18 cellular contexts compared by ENCODE assay signal in the genomic region with DNA sequence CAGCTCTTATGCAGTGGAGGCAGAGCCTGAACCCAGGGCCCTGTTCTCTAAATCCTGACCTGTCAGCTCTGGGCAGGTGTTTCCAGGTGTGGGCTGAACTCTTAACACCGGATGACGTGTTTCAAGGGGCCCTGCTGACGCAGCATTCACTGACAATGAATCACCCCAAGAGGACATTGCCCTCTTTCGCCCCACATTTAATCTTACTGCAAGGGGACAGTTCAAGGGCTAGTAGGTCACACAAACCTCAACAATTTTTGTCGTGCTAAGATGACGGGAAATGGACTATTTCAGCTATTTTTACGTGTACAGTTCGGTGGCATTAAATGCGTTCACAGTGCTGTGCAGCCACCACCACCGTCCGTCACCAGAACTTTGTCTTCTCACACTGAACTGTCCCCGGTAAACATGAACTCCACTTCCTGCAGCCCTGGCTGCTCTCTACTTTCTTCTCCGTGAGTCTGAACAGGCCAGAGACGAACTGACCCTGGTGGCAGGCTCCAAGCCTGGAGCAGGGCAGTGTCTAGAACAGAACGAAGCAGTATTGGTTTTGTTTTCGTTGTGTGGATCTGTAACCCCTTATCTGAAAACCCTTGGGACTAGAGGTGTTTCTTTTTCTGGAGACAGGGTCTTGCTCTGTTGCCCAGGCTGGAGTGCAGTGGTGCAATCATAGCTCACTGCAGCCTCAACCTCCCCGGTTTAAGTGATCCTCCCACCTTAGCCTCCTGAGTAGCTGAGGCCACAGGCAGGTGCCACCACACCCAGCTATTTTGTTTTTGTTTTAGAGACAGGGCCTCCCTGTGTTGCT.
DNase-seq lines count a peak whose midpoint lies in the region; ATAC-seq and TF ChIP-seq lines count a peak whose summit lies in the region.
"Had no signal": no experiment of that assay in that cellular context is flagged by ENCODE, and none has a peak within 500 bp of the region (broad histone marks: within the 10 kb centered on the region; RNA-seq: fewer than 3 reads in every experiment).

No MANE protein-coding gene starts in this region.

- H3K9me3 ChIP-seq in adipocyte (ENCODE audit: control insufficient read depth, low read length) (no peaks in the 10 kb centered on the region), suprapubic skin (no peaks in the 10 kb centered on the region)

- H3K27me3 Mint-ChIP-seq in stimulated activated naive B cell treated with anti-CD40 and anti-IgM and Interleukin-4, amounts not matched to agents 10 μg/mL and 1 μg/mL and 100 μg/mL, for 72 hours = peaks cover 7 to 14% of the 10 kb centered on the region in 2 donors

- H3K9ac ChIP-seq in adipocyte (ENCODE audit: low read length) = peak overlapping the region; percentile 89

- peak overlapping the region; percentile 55 for H3K4me3 ChIP-seq in adipocyte (ENCODE audit: low read length)
- no peak overlapping the region for H3K4me3 ChIP-seq in suprapubic skin
- H3K4me3 ChIP-seq: dorsolateral prefrontal cortex had no signal

- H3K4me1 Mint-ChIP-seq in stimulated activated naive B cell treated with anti-CD40 and anti-IgM and Interleukin-4, amounts not matched to agents 10 μg/mL and 1 μg/mL and 100 μg/mL, for 72 hours = peaks cover 0 to 2% of the 10 kb centered on the region in 2 donors
- H3K4me1 Mint-ChIP-seq: naive thymus-derived CD8-positive, alpha-beta T cell; T-helper 17 cell had no signal

- ATAC-seq in stimulated activated naive B cell treated with anti-CD40 and anti-IgM and Interleukin-4, amounts not matched to agents 10 μg/mL and 1 μg/mL and 100 μg/mL, for 72 hours (replicated peaks) = no peak
- ATAC-seq: naive thymus-derived CD8-positive, alpha-beta T cell; T-helper 17 cell had no signal

- H3K4me1 ChIP-seq in adipocyte (ENCODE audit: control insufficient read depth, insufficient read depth, low read length) = peaks cover 92% of the 10 kb centered on the region
- H3K4me1 ChIP-seq in suprapubic skin = peaks cover 69% of the 10 kb centered on the region

- DNase-seq in DMS53 (lab: John Stamatoyannopoulos, UW) = peak; percentile 12
- no peak for DNase-seq in DMS53 treated with DMSO at 0.1 percent for 48 hours (lab: John Stamatoyannopoulos, UW; ENCODE audit: unreplicated experiment)
- no peak for DNase-seq in adipocyte (ENCODE audit: low read depth)
- DNase-seq in kidney tubule cell (ENCODE audit: low spot score) = peak; percentile 12
- DNase-seq in suprapubic skin (ENCODE audit: low spot score in 2 of 2) = no peak
- DNase-seq in GF-D8 (lab: John Stamatoyannopoulos, UW) = no peak
- no peak for DNase-seq in stimulated activated naive B cell treated with anti-CD40 and anti-IgM and Interleukin-4, amounts not matched to agents 10 μg/mL and 1 μg/mL and 100 μg/mL, for 72 hours
- DNase-seq in T-helper 9 cell = no peak
- DNase-seq: activated CD4-positive, CD25-positive, alpha-beta regulatory T cell; activated gamma-delta T cell; CD4-positive, alpha-beta T cell; dorsolateral prefrontal cortex; MV-4-11; naive thymus-derived CD8-positive, alpha-beta T cell; NCI-H2107; NCI-H774; T-helper 17 cell had no signal

- TF ChIP-seq EP300 in suprapubic skin (IDR thresholded peaks at IDR 0.05) = no peak

- H3K9me3 Mint-ChIP-seq in stimulated activated naive B cell treated with anti-CD40 and anti-IgM and Interleukin-4, amounts not matched to agents 10 μg/mL and 1 μg/mL and 100 μg/mL, for 72 hours = no peaks in the 10 kb centered on the region
- H3K9me3 Mint-ChIP-seq: CD4-positive, alpha-beta T cell; naive thymus-derived CD8-positive, alpha-beta T cell had no signal

- H3K27me3 ChIP-seq in adipocyte (replicated peaks; ENCODE audit: control insufficient read depth, insufficient read depth, low read length) (no peaks in the 10 kb centered on the region), suprapubic skin (no peaks in the 10 kb centered on the region)
- H3K27me3 ChIP-seq: dorsolateral prefrontal cortex had no signal

- TF ChIP-seq CTCF in suprapubic skin (IDR thresholded peaks at IDR 0.05) = no peak

- H3K27ac Mint-ChIP-seq in stimulated activated naive B cell treated with anti-CD40 and anti-IgM and Interleukin-4, amounts not matched to agents 10 μg/mL and 1 μg/mL and 100 μg/mL, for 72 hours = no peak overlapping the region
- H3K27ac Mint-ChIP-seq: CD4-positive, alpha-beta T cell; T-helper 17 cell had no signal

- peak overlapping the region; percentile 81 for H3K27ac ChIP-seq in suprapubic skin
- H3K27ac ChIP-seq: 22Rv1, dorsolateral prefrontal cortex had no signal

- H3K36me3 Mint-ChIP-seq in stimulated activated naive B cell treated with anti-CD40 and anti-IgM and Interleukin-4, amounts not matched to agents 10 μg/mL and 1 μg/mL and 100 μg/mL, for 72 hours = no peaks in the 10 kb centered on the region
- H3K36me3 Mint-ChIP-seq: naive thymus-derived CD8-positive, alpha-beta T cell had no signal

- TF ChIP-seq POLR2A in suprapubic skin (IDR thresholded peaks at IDR 0.05) = no peak

- 86% methylated on average over 17 of the region's 17 CpGs for WGBS in suprapubic skin

- H3K36me3 ChIP-seq in adipocyte (ENCODE audit: control insufficient read depth, insufficient read depth, low read length, severe bottlenecking) = no peaks in the 10 kb centered on the region
- H3K36me3 ChIP-seq in suprapubic skin = no peaks in the 10 kb centered on the region

- H3K4me3 Mint-ChIP-seq in stimulated activated naive B cell treated with anti-CD40 and anti-IgM and Interleukin-4, amounts not matched to agents 10 μg/mL and 1 μg/mL and 100 μg/mL, for 72 hours = no peak overlapping the region
- H3K4me3 Mint-ChIP-seq: CD4-positive, alpha-beta T cell; naive thymus-derived CD8-positive, alpha-beta T cell; T-helper 17 cell had no signal

Comparison
In these comparisons a context has a peak if more than half of its experiments do, and no peak if none do; other contexts are left out.
1. DNase-seq: peak in DMS53 (single experiment) and kidney tubule cell (single experiment); none in DMS53 treated with DMSO at 0.1 percent for 48 hours (single experiment), adipocyte (single experiment), suprapubic skin (0 of 2), GF-D8 (single experiment), stimulated activated naive B cell treated with anti-CD40 and anti-IgM and Interleukin-4, amounts not matched to agents 10 μg/mL and 1 μg/mL and 100 μg/mL, for 72 hours (single experiment) and T-helper 9 cell (single experiment).